11 cellular contexts compared by ENCODE assay signal in the genomic region with DNA sequence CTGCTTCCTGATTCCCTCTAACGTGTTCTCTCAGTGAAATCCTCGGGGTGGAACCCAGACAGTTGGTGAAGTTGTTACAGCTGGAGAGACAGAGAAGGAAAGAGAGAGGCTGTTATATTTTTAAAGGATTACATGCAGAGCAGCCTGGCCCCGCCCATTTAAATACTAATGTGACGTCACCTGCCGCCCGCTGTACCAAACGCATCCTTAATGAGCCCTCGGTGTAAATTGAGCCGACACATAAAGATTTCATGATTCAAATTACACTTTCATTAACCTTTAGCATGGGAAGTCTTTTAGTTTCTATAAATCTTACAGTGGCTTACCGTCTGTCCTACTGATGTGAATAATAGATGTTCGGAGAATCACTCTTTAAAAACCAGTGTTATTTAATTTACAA.
DNase-seq lines count a peak whose midpoint lies in the region; ATAC-seq, FAIRE-seq and TF ChIP-seq lines count a peak whose summit lies in the region.
"Had no signal": no experiment of that assay in that cellular context is flagged by ENCODE, and none has a peak within 500 bp of the region (broad histone marks: within the 10 kb centered on the region; RNA-seq: fewer than 3 reads in every experiment).

No MANE protein-coding gene starts in this region.

- no peak for TF ChIP-seq CTCF in K562 (IDR thresholded peaks at IDR 0.05 in 2 of 3, conservative IDR thresholded peaks at IDR 0.05 in 1 of 3; ENCODE audit: insufficient read depth in 2 of 3, low read depth in 1 of 3, low read length in 3 of 3)

- H3K79me2 ChIP-seq in K562 (ENCODE audit: control insufficient read depth, insufficient read depth, low read length) = no peaks in the 10 kb centered on the region

- 0% methylated on average over 11 of the region's 11 CpGs for WGBS in K562 (ENCODE audit: insufficient coverage, low coverage, missing lambda C conversion rate)

- TF ChIP-seq POLR2A in K562 (conservative IDR thresholded peaks at IDR 0.05) = no peak

- in situ Hi-C loops in K562 (cut with MboI) = no loop called here

- no peak for TF ChIP-seq RAD21 in K562 (CRISPR knock-in tag; conservative IDR thresholded peaks at IDR 0.05 in 1 of 2, IDR thresholded peaks at IDR 0.05 in 1 of 2)

- H3K27me3 ChIP-seq in K562 (ENCODE audit: control insufficient read depth in 2 of 2, insufficient read depth in 2 of 2, low read length in 2 of 2) (peaks cover 20 to 25% of the 10 kb centered on the region in 2 experiments), neuron (ENCODE audit: insufficient read depth, low read length) (peaks cover 4% of the 10 kb centered on the region)

- H3K9me3 ChIP-seq in K562 (replicated peaks; ENCODE audit: control insufficient read depth, insufficient read depth, low read depth, low read length) (no peaks in the 10 kb centered on the region), neuron (ENCODE audit: low read length) (peaks cover 5% of the 10 kb centered on the region)

- H3K4me3 ChIP-seq in K562 (no peak overlapping the region), neuron (ENCODE audit: low read length) (peak overlapping the region; percentile 40)

- FAIRE-seq in GM18507 (lab: Jason Lieb, UNC) = peak; percentile 63
- FAIRE-seq in K562 (lab: Jason Lieb, UNC) = no peak
- no peak for FAIRE-seq in urothelium cell line (lab: Jason Lieb, UNC)

- H4K20me1 ChIP-seq in K562 (replicated peaks; ENCODE audit: control insufficient read depth, insufficient read depth, low read length) = no peaks in the 10 kb centered on the region

- no peak overlapping the region for H3K27ac ChIP-seq in K562 (ENCODE audit: extremely low read depth, low read depth, low read length)

- DNase-seq in GM18507 (ENCODE audit: extremely low spot score, insufficient read length, low read depth) (no peak), NCI-H2081 (lab: John Stamatoyannopoulos, UW) (peak; percentile 60 to 75), K562 (ENCODE audit: extremely low read depth in 1 of 4, low spot score in 3 of 4) (peak in 2 of 4 experiments; percentile 35 to 42), urothelium cell line (ENCODE audit: low spot score) (no peak), DMS114 treated with DMSO at 0.1 percent for 48 hours (lab: John Stamatoyannopoulos, UW; ENCODE audit: unreplicated experiment) (no peak), HuH-7.5 (ENCODE audit: low spot score) (no peak)
- DNase-seq: GOT3; immature natural killer cell; stimulated activated naive CD8-positive, alpha-beta T cell treated with anti-CD3 and anti-CD28 coated beads, Interleukin-15, Interleukin-2, amounts not matched to agents 100 U/mL and 50 U/mL, for 24 hours had no signal

- TF ChIP-seq EP300 in K562 (IDR thresholded peaks at IDR 0.05; ENCODE audit: low read length) = no peak

- no peak overlapping the region for H3K9ac ChIP-seq in K562 (ENCODE audit: insufficient read depth in 1 of 2, low read depth in 2 of 2, low read length in 2 of 2)

- BruUV-seq in K562 (replicated peaks; lab: Mats Ljungman, UMichigan) = no TSS peak

- H2AFZ ChIP-seq in K562 (ENCODE audit: low read depth, low read length) (no peak overlapping the region), neuron (ENCODE audit: low read depth, low read length) (no peak overlapping the region)

- H3K4me2 ChIP-seq in K562 (ENCODE audit: insufficient read depth, low read length) = no peak overlapping the region

- CTCF ChIA-PET in K562 (lab: Yijun Ruan, JAX; ENCODE audit: low intra/inter-chr PET ratio) = no interaction called here

- intact Hi-C loops in K562 (cut with micrococcal nuclease) = no loop called here

- no peaks in the 10 kb centered on the region for H3K4me1 ChIP-seq in K562 (replicated peaks in 1 of 2; ENCODE audit: control insufficient read depth in 2 of 2, insufficient read depth in 2 of 2, low read length in 2 of 2)
- peaks cover 48% of the 10 kb centered on the region for H3K4me1 ChIP-seq in neuron (ENCODE audit: insufficient read depth, low read length)

- POLR2A ChIA-PET in K562 (lab: Yijun Ruan, JAX) = no interaction called here

- no peaks in the 10 kb centered on the region for H3K9me1 ChIP-seq in K562 (ENCODE audit: control insufficient read depth, insufficient read depth, low read length)

- H3K36me3 ChIP-seq in K562 (ENCODE audit: control insufficient read depth, insufficient read depth, low read length) (no peaks in the 10 kb centered on the region), neuron (ENCODE audit: insufficient read depth, low read length) (no peaks in the 10 kb centered on the region)

- ATAC-seq in K562 (no peak), HG03025 (IDR thresholded peaks at IDR 0.05; ENCODE audit: low FRiP score, unreplicated experiment) (no peak)
- ATAC-seq: stimulated activated naive CD8-positive, alpha-beta T cell treated with anti-CD3 and anti-CD28 coated beads, Interleukin-15, Interleukin-2, amounts not matched to agents 100 U/mL and 50 U/mL, for 24 hours had no signal

TF ChIP-seq in K562, 482 proteins besides CTCF, POLR2A, EP300 and RAD21 (continues in another document):
- TF ChIP-seq SMARCB1 (IDR thresholded peaks at IDR 0.05; ENCODE audit: insufficient read length, low read depth) = no peak
- no peak for TF ChIP-seq ATF1 (CRISPR knock-in tag; IDR thresholded peaks at IDR 0.05)
- peak; percentile 38; the same call in 1 of the 2 replicates for TF ChIP-seq ATF1 (tag; IDR thresholded peaks at IDR 0.05)
- peak; percentile 35; the same call in 1 of the 2 replicates for TF ChIP-seq CREM (IDR thresholded peaks at IDR 0.05; ENCODE audit: low read depth)
- 0 out of 2 replicates have a peak, but pooled peaks have one; percentile 17 for TF ChIP-seq ATF7 (IDR thresholded peaks at IDR 0.05)
- no peak for TF ChIP-seq ETV5 (CRISPR knock-in tag; IDR thresholded peaks at IDR 0.05; ENCODE audit: low read depth)
- TF ChIP-seq BHLHE40 (IDR thresholded peaks at IDR 0.05; ENCODE audit: low read length) = no peak
- no peak for TF ChIP-seq NFE2 (IDR thresholded peaks at IDR 0.05; ENCODE audit: low read depth)
- no peak for TF ChIP-seq NRF1 (conservative IDR thresholded peaks at IDR 0.05 in 1 of 2, IDR thresholded peaks at IDR 0.05 in 1 of 2)
- TF ChIP-seq, protein P1, sequence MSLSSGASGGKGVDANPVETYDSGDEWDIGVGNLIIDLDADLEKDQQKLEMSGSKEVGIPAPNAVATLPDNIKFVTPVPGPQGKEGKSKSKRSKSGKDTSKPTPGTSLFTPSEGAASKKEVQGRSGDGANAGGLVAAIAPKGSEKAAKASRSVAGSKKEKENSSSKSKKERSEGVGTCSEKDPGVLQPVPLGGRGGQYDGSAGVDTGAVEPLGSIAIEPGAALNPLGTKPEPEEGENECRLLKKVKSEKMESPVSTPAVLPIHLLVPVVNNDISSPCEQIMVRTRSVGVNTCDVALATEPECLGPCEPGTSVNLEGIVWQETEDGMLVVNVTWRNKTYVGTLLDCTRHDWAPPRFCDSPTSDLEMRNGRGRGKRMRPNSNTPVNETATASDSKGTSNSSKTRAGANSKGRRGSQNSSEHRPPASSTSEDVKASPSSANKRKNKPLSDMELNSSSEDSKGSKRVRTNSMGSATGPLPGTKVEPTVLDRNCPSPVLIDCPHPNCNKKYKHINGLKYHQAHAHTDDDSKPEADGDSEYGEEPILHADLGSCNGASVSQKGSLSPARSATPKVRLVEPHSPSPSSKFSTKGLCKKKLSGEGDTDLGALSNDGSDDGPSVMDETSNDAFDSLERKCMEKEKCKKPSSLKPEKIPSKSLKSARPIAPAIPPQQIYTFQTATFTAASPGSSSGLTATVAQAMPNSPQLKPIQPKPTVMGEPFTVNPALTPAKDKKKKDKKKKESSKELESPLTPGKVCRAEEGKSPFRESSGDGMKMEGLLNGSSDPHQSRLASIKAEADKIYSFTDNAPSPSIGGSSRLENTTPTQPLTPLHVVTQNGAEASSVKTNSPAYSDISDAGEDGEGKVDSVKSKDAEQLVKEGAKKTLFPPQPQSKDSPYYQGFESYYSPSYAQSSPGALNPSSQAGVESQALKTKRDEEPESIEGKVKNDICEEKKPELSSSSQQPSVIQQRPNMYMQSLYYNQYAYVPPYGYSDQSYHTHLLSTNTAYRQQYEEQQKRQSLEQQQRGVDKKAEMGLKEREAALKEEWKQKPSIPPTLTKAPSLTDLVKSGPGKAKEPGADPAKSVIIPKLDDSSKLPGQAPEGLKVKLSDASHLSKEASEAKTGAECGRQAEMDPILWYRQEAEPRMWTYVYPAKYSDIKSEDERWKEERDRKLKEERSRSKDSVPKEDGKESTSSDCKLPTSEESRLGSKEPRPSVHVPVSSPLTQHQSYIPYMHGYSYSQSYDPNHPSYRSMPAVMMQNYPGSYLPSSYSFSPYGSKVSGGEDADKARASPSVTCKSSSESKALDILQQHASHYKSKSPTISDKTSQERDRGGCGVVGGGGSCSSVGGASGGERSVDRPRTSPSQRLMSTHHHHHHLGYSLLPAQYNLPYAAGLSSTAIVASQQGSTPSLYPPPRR (CRISPR knock-in tag; IDR thresholded peaks at IDR 0.05; ENCODE audit: borderline replicate concordance) = no peak
- TF ChIP-seq TCF7L2 (IDR thresholded peaks at IDR 0.05; ENCODE audit: low read depth, low read length) = no peak

Comparison
In these comparisons a context has a peak if more than half of its experiments do, and no peak if none do; other contexts are left out.
1. DNase-seq: peak in NCI-H2081 (2 of 2); none in GM18507 (single experiment), urothelium cell line (single experiment), DMS114 treated with DMSO at 0.1 percent for 48 hours (single experiment) and HuH-7.5 (single experiment).